In the genomic region with DNA sequence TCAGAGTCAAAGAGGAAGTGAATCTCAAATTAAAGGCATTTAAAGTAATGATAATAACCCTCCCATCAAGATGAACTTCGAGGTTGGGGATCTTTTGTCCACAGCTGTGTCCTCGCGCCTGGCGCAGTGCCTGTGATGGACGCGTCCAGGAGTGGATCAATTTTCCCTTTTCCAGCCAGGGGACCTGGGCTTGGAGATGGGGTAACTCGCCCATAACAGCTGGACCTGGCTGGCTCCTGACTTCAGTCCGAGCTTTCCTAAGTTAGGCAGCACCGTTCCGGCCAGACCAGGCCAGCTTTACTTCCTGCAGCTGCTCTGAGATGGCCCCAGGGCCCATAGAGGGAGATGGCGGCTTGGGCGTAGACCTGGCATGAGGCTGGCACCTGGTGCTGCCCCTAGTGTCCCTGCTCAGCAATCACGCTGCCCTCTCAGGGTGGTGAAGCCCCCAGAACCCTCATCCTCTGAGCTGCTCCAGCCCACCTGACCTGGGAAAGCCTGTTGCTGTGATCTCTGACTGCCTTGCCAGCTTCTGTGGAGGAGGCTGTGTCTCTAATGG, we compare ENCODE assay signal across 21 cellular contexts. TPM values are rescaled to one million over a fixed set of nuclear protein-coding genes. Genes with fewer than 3 reads are reported as not detected.
DNase-seq lines count a peak whose midpoint lies in the region; ATAC-seq and TF ChIP-seq lines count a peak whose summit lies in the region.
"Had no signal": no experiment of that assay in that cellular context is flagged by ENCODE, and none has a peak within 500 bp of the region (broad histone marks: within the 10 kb centered on the region; RNA-seq: fewer than 3 reads in every experiment).

No MANE protein-coding gene starts in this region.

- intact Hi-C loops in Right ventricle myocardium inferior (cut with DNase I): no loop called here

- H3K9me3 ChIP-seq in right atrium auricular region: peaks cover 0 to 8% of the 10 kb centered on the region in 2 donors

- H3K4me3 ChIP-seq in right atrium auricular region (no peak overlapping the region), LNCaP clone FGC (ENCODE audit: low read depth, low read length) (no peak overlapping the region)
- H3K4me3 ChIP-seq: SJCRH30 had no signal

- TF ChIP-seq CTCF in right atrium auricular region (IDR thresholded peaks at IDR 0.05) (no peak), LNCaP clone FGC (IDR thresholded peaks at IDR 0.05; ENCODE audit: control insufficient read depth, extremely low read depth, insufficient read depth) (peak; percentile 9; the same call in 1 of the 2 replicates), VCaP (conservative IDR thresholded peaks at IDR 0.05) (no peak; the same call in 1 of the 2 replicates)

- in situ Hi-C loops in G401 (cut with HindIII; ENCODE audit: low sequenced_read_pairs) (no loop called here), ACHN (cut with HindIII; ENCODE audit: low pct_ligation_motif_present, low pct_unique_long_range_greater_than_20kb, low sequenced_read_pairs) (no loop called here)

- H3K36me3 ChIP-seq in right atrium auricular region: no peaks in the 10 kb centered on the region
- H3K36me3 ChIP-seq: SJCRH30 had no signal

- no peak overlapping the region for H3K27ac ChIP-seq in right atrium auricular region
- H3K27ac ChIP-seq in VCaP: peak overlapping the region; percentile 59
- H3K27ac ChIP-seq: RWPE1, SJCRH30 had no signal

- DNase-seq in Right ventricle myocardium inferior (ENCODE audit: missing footprints) (peak; percentile 42), right atrium auricular region (ENCODE audit: low spot score) (no peak), LNCaP clone FGC (ENCODE audit: low read depth) (peak; percentile 42), islet precursor cell (no peak), G401 (ENCODE audit: low spot score) (no peak), ACHN (no peak)
- DNase-seq: COR-L47; GDM1; HFFc6; KG1; NCI-H1092 treated with DMSO at 0.1 percent for 48 hours; NCI-H146; NCI-H2029 treated with DMSO at 0.1 percent for 48 hours; NCI-H2171; NCI-H446 treated with DMSO at 0.1 percent for 48 hours; NCI-H69; NK-92 treated with Interleukin-12 subunit alpha and Interleukin-12 subunit beta, amount 100 ng/mL, for 24 hours; PC-3; SJCRH30 had no signal

- H3K27me3 ChIP-seq in right atrium auricular region: no peaks in the 10 kb centered on the region
- H3K27me3 ChIP-seq: SJCRH30 had no signal

- ATAC-seq in Right ventricle myocardium inferior: no peak
- ATAC-seq: PC-3 had no signal

- H3K4me1 ChIP-seq in right atrium auricular region: no peaks in the 10 kb centered on the region

RNA-seq across cellular contexts. Expression of a gene that starts 23.9 kb away (rescaled TPM):
- total RNA-seq in Right ventricle myocardium inferior (6.9 TPM), right atrium auricular region (1 to 10 TPM; 2.6 to 3.1 TPM)
- 7.9 and 11.7 TPM in 2 replicates for total RNA-seq in G401 (2014; rRNA removed; shearing (Covaris generic))
- total RNA-seq: PC-3 had no signal

Comparison
In these comparisons a context has a peak if more than half of its experiments do, and no peak if none do; other contexts are left out.
1. DNase-seq: peak in Right ventricle myocardium inferior (single experiment) and LNCaP clone FGC (single experiment); none in right atrium auricular region (single experiment), islet precursor cell (single experiment), G401 (single experiment) and ACHN (single experiment).